Comparison of ENCODE assay signal across 1 cellular context in genomic region chr19:47714339-47714738, GRCh38.
TF ChIP-seq lines count a peak whose summit lies in the region.

No MANE protein-coding gene starts in this region.

TF ChIP-seq in GM23338, 12 proteins besides CTCF, POLR2A, EP300 and RAD21 (continued from another document):
- TF ChIP-seq ZNF462 (CRISPR knock-in tag; IDR thresholded peaks at IDR 0.05) (no peak), POLR2AphosphoS5 (IDR thresholded peaks at IDR 0.05; ENCODE audit: low read depth) (no peak), STAT1 (IDR thresholded peaks at IDR 0.05; ENCODE audit: unreplicated experiment) (no peak), CREB1 (CRISPR knock-in tag; IDR thresholded peaks at IDR 0.05; ENCODE audit: low read depth) (no peak), ZNF331 (CRISPR knock-in tag; IDR thresholded peaks at IDR 0.05; ENCODE audit: low read depth) (no peak), EZH2phosphoT487 (IDR thresholded peaks at IDR 0.05; ENCODE audit: unreplicated experiment) (no peak), REST (IDR thresholded peaks at IDR 0.05; ENCODE audit: unreplicated experiment) (no peak), ETS1 (IDR thresholded peaks at IDR 0.05) (no peak)
